8 cellular contexts compared by ENCODE assay signal in the genomic region with DNA sequence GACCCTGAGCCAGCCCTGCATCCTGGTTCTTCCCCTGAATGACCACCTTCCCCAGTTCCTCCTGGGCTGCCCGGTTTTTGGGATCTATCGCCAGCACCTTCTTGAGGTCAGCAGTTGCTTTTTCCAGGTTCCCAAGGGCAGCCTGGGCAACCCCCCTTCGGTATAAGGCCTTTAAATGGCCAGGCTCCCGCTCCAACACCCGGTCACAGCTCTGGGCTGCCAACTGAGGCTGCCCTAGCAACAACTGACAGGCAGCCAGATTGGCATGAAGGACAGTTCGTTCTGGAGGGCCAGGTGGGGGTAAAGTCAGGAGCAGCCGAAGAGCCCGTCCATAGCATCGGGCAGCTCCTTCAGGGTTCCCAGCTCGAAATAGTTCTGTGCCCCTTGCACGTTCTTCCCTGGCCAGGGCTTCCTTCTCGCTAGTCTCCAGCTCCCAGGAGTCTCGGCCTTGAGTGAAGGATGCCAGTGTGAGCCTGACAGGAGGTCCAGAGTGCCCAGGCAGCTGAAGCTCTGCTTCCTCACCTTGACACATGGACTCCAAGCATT. TPM values are rescaled to one million over a fixed set of nuclear protein-coding genes. Genes with fewer than 3 reads are reported as not detected.
DNase-seq lines count a peak whose midpoint lies in the region; ATAC-seq and TF ChIP-seq lines count a peak whose summit lies in the region.

No MANE protein-coding gene starts in this region.

- 0 out of 2 replicates have a peak, but pooled peaks cover 5% of the 10 kb centered on the region for H4K20me1 ChIP-seq in GM23338 (replicated peaks; ENCODE audit: insufficient read depth)

- H3K4me3 ChIP-seq in GM23338 (peak overlapping the region; percentile 96), WERI-Rb-1 (ENCODE audit: low read depth, low read length) (no peak overlapping the region), foreskin fibroblast (ENCODE audit: low read depth in 1 of 2, low read length in 2 of 2) (peak overlapping the region; percentile 67 to 76)

- H3K4me3 Mint-ChIP-seq in GM23338 = peak overlapping the region; percentile 100

- no peaks in the 10 kb centered on the region for H3K9me2 ChIP-seq in GM23338 (ENCODE audit: insufficient read depth)

- H3K36me3 ChIP-seq in GM23338 (ENCODE audit: insufficient read depth) = 0 out of 2 replicates have a peak, but pooled peaks cover 5% of the 10 kb centered on the region
- peaks cover 32% of the 10 kb centered on the region for H3K36me3 ChIP-seq in WERI-Rb-1

- H3K27ac Mint-ChIP-seq in GM23338 = peak overlapping the region; percentile 86

- peak overlapping the region; percentile 96; the same call in 1 of the 2 replicates for H3K4me2 ChIP-seq in GM23338

- H3K9me3 ChIP-seq in WERI-Rb-1 (ENCODE audit: severe bottlenecking) = no peaks in the 10 kb centered on the region

- TF ChIP-seq CTCF in GM23338 (conservative IDR thresholded peaks at IDR 0.05; ENCODE audit: low read depth in 2 of 2) = no peak
- TF ChIP-seq CTCF in WERI-Rb-1 (IDR thresholded peaks at IDR 0.05; ENCODE audit: low read depth, low read length) = no peak
- no peak for TF ChIP-seq CTCF in foreskin fibroblast (IDR thresholded peaks at IDR 0.05; ENCODE audit: low read depth, low read length)

- H3K27ac ChIP-seq in GM23338 (ENCODE audit: low read depth) = no peak overlapping the region; the same call in 1 of the 2 replicates
- peak overlapping the region; percentile 21 for H3K27ac ChIP-seq in WERI-Rb-1

- H3K27me3 ChIP-seq in GM23338 (ENCODE audit: insufficient read depth) (no peaks in the 10 kb centered on the region), WERI-Rb-1 (ENCODE audit: insufficient read depth, low read depth, severe bottlenecking) (no peaks in the 10 kb centered on the region)

- no peaks in the 10 kb centered on the region for H3K9me3 Mint-ChIP-seq in GM23338

- H3K79me2 ChIP-seq in GM23338 (replicated peaks; ENCODE audit: insufficient read depth) = peaks cover 20% of the 10 kb centered on the region

- no peak overlapping the region for H2AFZ ChIP-seq in GM23338

- H3F3A ChIP-seq in GM23338 (replicated peaks; ENCODE audit: low read depth) = peaks cover 10% of the 10 kb centered on the region; the same call in 1 of the 2 replicates

- H3K4me1 Mint-ChIP-seq in GM23338 = peaks cover 23% of the 10 kb centered on the region

- intact Hi-C loops in sciatic nerve (cut with DNase I) = no loop called here

- H3K36me3 Mint-ChIP-seq in GM23338 (ENCODE audit: low read depth) = peaks cover 21% of the 10 kb centered on the region

- DNase-seq in GM23338 (ENCODE audit: low spot score) = no peak
- no peak for DNase-seq in WERI-Rb-1
- no peak for DNase-seq in foreskin fibroblast
- DNase-seq in sciatic nerve (ENCODE audit: low spot score) = peak; percentile 66
- no peak for DNase-seq in occipital lobe (lab: John Stamatoyannopoulos, UW)
- DNase-seq in GM19238 (ENCODE audit: insufficient read length, low spot score) = no peak
- DNase-seq in epidermal melanocyte (ENCODE audit: insufficient read length, low spot score) = no peak
- DNase-seq in DMS53 (lab: John Stamatoyannopoulos, UW) = no peak

- peaks cover 16% of the 10 kb centered on the region for H3K27me3 Mint-ChIP-seq in GM23338 (ENCODE audit: insufficient read depth, low read depth, poor library complexity)

- ATAC-seq in GM23338 = no peak
- ATAC-seq in sciatic nerve = no peak

- H3K4me1 ChIP-seq in GM23338 (ENCODE audit: insufficient read depth) = peaks cover 22% of the 10 kb centered on the region

TF ChIP-seq in GM23338, 12 proteins besides CTCF, POLR2A, EP300 and RAD21 (continues in another document):
- TF ChIP-seq CREB1 (CRISPR knock-in tag; IDR thresholded peaks at IDR 0.05; ENCODE audit: low read depth) (no peak), NANOG (IDR thresholded peaks at IDR 0.05; ENCODE audit: borderline replicate concordance) (no peak), EZH2phosphoT487 (IDR thresholded peaks at IDR 0.05; ENCODE audit: unreplicated experiment) (no peak), JUNB (IDR thresholded peaks at IDR 0.05; ENCODE audit: unreplicated experiment) (no peak), STAT1 (IDR thresholded peaks at IDR 0.05; ENCODE audit: unreplicated experiment) (no peak)
- TF ChIP-seq, protein P1, sequence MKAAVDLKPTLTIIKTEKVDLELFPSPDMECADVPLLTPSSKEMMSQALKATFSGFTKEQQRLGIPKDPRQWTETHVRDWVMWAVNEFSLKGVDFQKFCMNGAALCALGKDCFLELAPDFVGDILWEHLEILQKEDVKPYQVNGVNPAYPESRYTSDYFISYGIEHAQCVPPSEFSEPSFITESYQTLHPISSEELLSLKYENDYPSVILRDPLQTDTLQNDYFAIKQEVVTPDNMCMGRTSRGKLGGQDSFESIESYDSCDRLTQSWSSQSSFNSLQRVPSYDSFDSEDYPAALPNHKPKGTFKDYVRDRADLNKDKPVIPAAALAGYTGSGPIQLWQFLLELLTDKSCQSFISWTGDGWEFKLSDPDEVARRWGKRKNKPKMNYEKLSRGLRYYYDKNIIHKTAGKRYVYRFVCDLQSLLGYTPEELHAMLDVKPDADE (IDR thresholded peaks at IDR 0.05) = no peak
- TF ChIP-seq, protein P2, sequence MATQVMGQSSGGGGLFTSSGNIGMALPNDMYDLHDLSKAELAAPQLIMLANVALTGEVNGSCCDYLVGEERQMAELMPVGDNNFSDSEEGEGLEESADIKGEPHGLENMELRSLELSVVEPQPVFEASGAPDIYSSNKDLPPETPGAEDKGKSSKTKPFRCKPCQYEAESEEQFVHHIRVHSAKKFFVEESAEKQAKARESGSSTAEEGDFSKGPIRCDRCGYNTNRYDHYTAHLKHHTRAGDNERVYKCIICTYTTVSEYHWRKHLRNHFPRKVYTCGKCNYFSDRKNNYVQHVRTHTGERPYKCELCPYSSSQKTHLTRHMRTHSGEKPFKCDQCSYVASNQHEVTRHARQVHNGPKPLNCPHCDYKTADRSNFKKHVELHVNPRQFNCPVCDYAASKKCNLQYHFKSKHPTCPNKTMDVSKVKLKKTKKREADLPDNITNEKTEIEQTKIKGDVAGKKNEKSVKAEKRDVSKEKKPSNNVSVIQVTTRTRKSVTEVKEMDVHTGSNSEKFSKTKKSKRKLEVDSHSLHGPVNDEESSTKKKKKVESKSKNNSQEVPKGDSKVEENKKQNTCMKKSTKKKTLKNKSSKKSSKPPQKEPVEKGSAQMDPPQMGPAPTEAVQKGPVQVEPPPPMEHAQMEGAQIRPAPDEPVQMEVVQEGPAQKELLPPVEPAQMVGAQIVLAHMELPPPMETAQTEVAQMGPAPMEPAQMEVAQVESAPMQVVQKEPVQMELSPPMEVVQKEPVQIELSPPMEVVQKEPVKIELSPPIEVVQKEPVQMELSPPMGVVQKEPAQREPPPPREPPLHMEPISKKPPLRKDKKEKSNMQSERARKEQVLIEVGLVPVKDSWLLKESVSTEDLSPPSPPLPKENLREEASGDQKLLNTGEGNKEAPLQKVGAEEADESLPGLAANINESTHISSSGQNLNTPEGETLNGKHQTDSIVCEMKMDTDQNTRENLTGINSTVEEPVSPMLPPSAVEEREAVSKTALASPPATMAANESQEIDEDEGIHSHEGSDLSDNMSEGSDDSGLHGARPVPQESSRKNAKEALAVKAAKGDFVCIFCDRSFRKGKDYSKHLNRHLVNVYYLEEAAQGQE (IDR thresholded peaks at IDR 0.05; ENCODE audit: unreplicated experiment) = no peak

RNA-seq across cellular contexts. Expression of a gene that starts 0.8 kb away (rescaled TPM):
- total RNA-seq in GM23338 (2014; rRNA removed; shearing (Covaris generic)) = 21.7 and 24.9 TPM in 2 replicates
- 25.9 and 26.1 TPM in 2 replicates for polyA plus RNA-seq in GM23338 (2016; fragmentation: Nextera tagmentation; extraction: Ambion mirVana)
- 88.4 TPM for total RNA-seq in sciatic nerve
- total RNA-seq in occipital lobe = 15.4 TPM

RNA-seq across cellular contexts. Expression of a gene that starts 1.3 kb away (rescaled TPM):
- total RNA-seq in GM23338 (2014; rRNA removed; shearing (Covaris generic)) = 6.4 and 7.5 TPM in 2 replicates
- polyA plus RNA-seq in GM23338 (2016; fragmentation: Nextera tagmentation; extraction: Ambion mirVana) = 7.6 and 9.6 TPM in 2 replicates
- total RNA-seq in sciatic nerve = 2.8 TPM
- total RNA-seq in occipital lobe = 3.3 TPM

RNA-seq across cellular contexts. Expression of a gene that starts 19.7 kb away (rescaled TPM):
- total RNA-seq in GM23338 (2014; rRNA removed; shearing (Covaris generic)) = 3.4 and 6.0 TPM in 2 replicates
- 1.1 and 2.0 TPM in 2 replicates for polyA plus RNA-seq in GM23338 (2016; fragmentation: Nextera tagmentation; extraction: Ambion mirVana)
- total RNA-seq in sciatic nerve (423 TPM), occipital lobe (2.5 TPM)

RNA-seq across cellular contexts. Expression of a gene that starts 22.9 kb away (rescaled TPM):
- 1.2 TPM in 1 of 2 replicates, not detected in the other for total RNA-seq in GM23338 (2014; rRNA removed; shearing (Covaris generic))
- polyA plus RNA-seq in GM23338 (2016; fragmentation: Nextera tagmentation; extraction: Ambion mirVana) = 1.7 and 2.7 TPM in 2 replicates
- total RNA-seq in sciatic nerve (6.1 TPM), occipital lobe (0.78 TPM)

RNA-seq across cellular contexts. Expression of a gene that starts 25.1 kb away (rescaled TPM):
- 12.5 and 20.6 TPM in 2 replicates for total RNA-seq in GM23338 (2014; rRNA removed; shearing (Covaris generic))
- polyA plus RNA-seq in GM23338 (2016; fragmentation: Nextera tagmentation; extraction: Ambion mirVana) = 8.9 and 10.1 TPM in 2 replicates
- total RNA-seq in sciatic nerve = 38.8 TPM
- 15.1 TPM for total RNA-seq in occipital lobe

Comparison
In these comparisons a context has a peak if more than half of its experiments do, and no peak if none do; other contexts are left out.
1. RNA of a gene that starts 19.7 kb away (total RNA-seq): 423 TPM in sciatic nerve (single experiment); 3.4 to 6.0 TPM in GM23338 and 2.5 TPM in occipital lobe (single experiment); every median in the first group is over 10 times any median in the second.